12 cellular contexts compared by ENCODE assay signal in genomic region chr4:81260443-81261102, GRCh38. TPM values are rescaled to one million over a fixed set of nuclear protein-coding genes. Genes with fewer than 3 reads are reported as not detected.
A peak's percentile ranks its signal among the peaks of the same experiment; 100 is the strongest.
DNase-seq lines count a peak whose midpoint lies in the region; ATAC-seq, FAIRE-seq and TF ChIP-seq lines count a peak whose summit lies in the region.
"Had no signal": no experiment of that assay in that cellular context is flagged by ENCODE, and none has a peak within 500 bp of the region (broad histone marks: within the 10 kb centered on the region; RNA-seq: fewer than 3 reads in every experiment).

No MANE protein-coding gene starts in this region.

- SMC1A ChIA-PET in GM12878 (lab: Charles Lee; ENCODE audit: uncharacterized antibody, unreplicated experiment): interaction anchor here (1.1 to 4.5 kb wide), 4 partner anchors 81 to 898 kb away, joined by 3 to 15 read pairs (median 5); no protein-coding TSS in a partner anchor

- FAIRE-seq in D721Med (lab: Jason Lieb, UNC) (no peak), GM12878 (lab: Jason Lieb, UNC) (no peak)

- no peak overlapping the region for H3K9ac ChIP-seq in GM12878 (ENCODE audit: control insufficient read depth, insufficient read depth, low read length)

- H3K27me3 ChIP-seq in GM12878 (replicated peaks in 1 of 2; ENCODE audit: control insufficient read depth in 2 of 2, insufficient read depth in 2 of 2, low read length in 1 of 2) (no peaks in the 10 kb centered on the region), lower lobe of right lung (ENCODE audit: low read depth) (no peaks in the 10 kb centered on the region), vagina (no peaks in the 10 kb centered on the region)
- H3K27me3 ChIP-seq: SJSA1 had no signal

- no peak overlapping the region for H3K4me3 ChIP-seq in GM12878
- H3K4me3 ChIP-seq in lower lobe of right lung: no peak overlapping the region
- H3K4me3 ChIP-seq in vagina: no peak overlapping the region
- H3K4me3 ChIP-seq: SJSA1 had no signal

- CTCF ChIA-PET in GM12878 (lab: Yijun Ruan, JAX): interaction anchor here (0.7 to 5.9 kb wide), 7 partner anchors 11 to 898 kb away, joined by 3 to 36 read pairs (median 3); no protein-coding TSS in a partner anchor

- no peaks in the 10 kb centered on the region for H3K4me1 ChIP-seq in GM12878 (ENCODE audit: control insufficient read depth, insufficient read depth, low read length)
- H3K4me1 ChIP-seq in lower lobe of right lung: no peaks in the 10 kb centered on the region
- H3K4me1 ChIP-seq in vagina: no peaks in the 10 kb centered on the region

- TF ChIP-seq CTCF in D721Med (IDR thresholded peaks at IDR 0.05; ENCODE audit: insufficient read depth, missing control alignments) (peak; percentile 26), GM12878 (IDR thresholded peaks at IDR 0.05 in 2 of 3, conservative IDR thresholded peaks at IDR 0.05 in 1 of 3; ENCODE audit: control insufficient read depth in 2 of 3, extremely low read depth in 1 of 3, insufficient read depth in 1 of 3, low read depth in 3 of 3, low read length in 3 of 3) (peak; percentile 16 to 30 (median 28); a peak in 4 of 6 replicates), lower lobe of right lung (IDR thresholded peaks at IDR 0.05) (peak; percentile 22), vagina (IDR thresholded peaks at IDR 0.05) (no peak)

- in situ Hi-C loops in GM12878 (cut with MboI): no loop called here

- H4K20me1 ChIP-seq in GM12878 (ENCODE audit: control insufficient read depth, insufficient read depth): no peaks in the 10 kb centered on the region

- H3K4me2 ChIP-seq in GM12878 (ENCODE audit: control insufficient read depth, insufficient read depth): no peak overlapping the region

- WGBS in GM12878 (ENCODE audit: insufficient coverage, insufficient replicate concordance, low lambda C conversion rate, missing lambda C conversion rate): 37% methylated on average over 10 of the region's 10 CpGs

- peak; percentile 46 for ATAC-seq in GM12878
- peak; percentile 31 to 41 for ATAC-seq in lower lobe of right lung
- no peak for ATAC-seq in left lobe of liver
- ATAC-seq: activated CD8-positive, alpha-beta T cell treated with anti-CD3 and anti-CD28 coated beads, Interleukin-2, amount 10 ng/mL, durations not matched to agents 7 days and 5 days; esophagus mucosa had no signal

- intact Hi-C loops in GM12878 (cut with micrococcal nuclease; ENCODE audit: unreplicated experiment) (loop anchor here (5.0 to 10.0 kb wide), 2 partner anchors 193 to 896 kb away; no protein-coding TSS in a partner anchor), lower lobe of right lung (cut with DNase I) (no loop called here), posterior vena cava (cut with DNase I) (no loop called here), vagina (cut with DNase I) (no loop called here)

- TF ChIP-seq RAD21 in GM12878 (IDR thresholded peaks at IDR 0.05; ENCODE audit: insufficient read depth, low read depth, low read length): 0 out of 2 replicates have a peak, but pooled peaks have one; percentile 3

- TF ChIP-seq EP300 in GM12878 (IDR thresholded peaks at IDR 0.05; ENCODE audit: borderline replicate concordance in 1 of 2, control insufficient read depth in 1 of 2, low read depth in 2 of 2, low read length in 2 of 2): no peak

- no TSS peak for BruUV-seq in GM12878 (replicated peaks; lab: Mats Ljungman, UMichigan)

- RAD21 ChIA-PET in GM12878 (lab: Charles Lee; ENCODE audit: unreplicated experiment): interaction anchor here (1.6 kb wide), 1 partner anchor 190 kb away, joined by 6 read pairs; no protein-coding TSS in a partner anchor

- no peak overlapping the region for H2AFZ ChIP-seq in GM12878 (ENCODE audit: control insufficient read depth, low read depth, low read length)

- no peaks in the 10 kb centered on the region for H3K79me2 ChIP-seq in GM12878 (ENCODE audit: control insufficient read depth, insufficient read depth, low read length)

- H3K9me3 ChIP-seq in GM12878 (replicated peaks; ENCODE audit: control insufficient read depth, insufficient read depth, low read length) (no peaks in the 10 kb centered on the region), lower lobe of right lung (no peaks in the 10 kb centered on the region), vagina (no peaks in the 10 kb centered on the region)
- H3K9me3 ChIP-seq: SJSA1 had no signal

- POLR2A ChIA-PET in GM12878 (lab: Charles Lee): no interaction called here

- TF ChIP-seq POLR2A in GM12878 (IDR thresholded peaks at IDR 0.05; ENCODE audit: low read depth, low read length) (no peak), vagina (IDR thresholded peaks at IDR 0.05) (no peak)

- H3K27ac ChIP-seq in GM12878 (ENCODE audit: control insufficient read depth, insufficient read depth): no peak overlapping the region
- no peak overlapping the region for H3K27ac ChIP-seq in lower lobe of right lung
- no peak overlapping the region for H3K27ac ChIP-seq in vagina
- H3K27ac ChIP-seq: SJSA1 had no signal

- DNase-seq in D721Med (ENCODE audit: insufficient read length, low spot score) (no peak), HT1080 (ENCODE audit: low read depth) (peak; percentile 11), GM12878 (ENCODE audit: low read depth, low spot score) (no peak), lower lobe of right lung (no peak), posterior vena cava (ENCODE audit: low spot score) (no peak), left lobe of liver (ENCODE audit: low spot score) (no peak), activated T-cell treated with anti-CD3 and anti-CD28 coated beads for 4 hours (no peak), vagina (ENCODE audit: extremely low spot score in 2 of 2) (no peak)
- DNase-seq: activated CD8-positive, alpha-beta T cell treated with anti-CD3 and anti-CD28 coated beads, Interleukin-2, amount 10 ng/mL, durations not matched to agents 7 days and 5 days; midbrain had no signal

- no peaks in the 10 kb centered on the region for H3K36me3 ChIP-seq in GM12878 (ENCODE audit: control insufficient read depth in 2 of 2, insufficient read depth in 2 of 2, low read length in 1 of 2)
- H3K36me3 ChIP-seq in lower lobe of right lung: no peaks in the 10 kb centered on the region
- H3K36me3 ChIP-seq in vagina: no peaks in the 10 kb centered on the region
- H3K36me3 ChIP-seq: SJSA1 had no signal

TF ChIP-seq in GM12878, 131 proteins besides CTCF, POLR2A, EP300 and RAD21 (continues in another document):
- no peak for TF ChIP-seq RCOR1 (conservative IDR thresholded peaks at IDR 0.05; ENCODE audit: low read depth, low read length)
- no peak for TF ChIP-seq ELK1 (IDR thresholded peaks at IDR 0.05; ENCODE audit: low read depth, low read length)
- no peak for TF ChIP-seq ZBTB11 (CRISPR knock-in tag; IDR thresholded peaks at IDR 0.05)

RNA-seq across cellular contexts. Expression of gene PRKG2, which starts 45.6 kb away (rescaled TPM):
- total RNA-seq in HT1080 (2014; rRNA removed; shearing (Covaris generic)): 0.05 TPM in 1 of 2 replicates, not detected in the other
- 0.12 and 0.44 TPM in 2 replicates for polyA plus RNA-seq in HT1080 (2015; cell fraction: cytosol; rRNA removed)
- polyA plus RNA-seq in HT1080 (2015; cell fraction: nucleus; rRNA removed): 0.06 and 0.18 TPM in 2 replicates
- not detected in 2 replicates for total RNA-seq in GM12878 (2013; cell fraction: nucleolus; rRNA removed)
- total RNA-seq in GM12878 (2014; rRNA removed) (not detected in 2 replicates), GM12878 (2014; rRNA removed; fragmentation: Illumina TruSeq; extraction: Trizol) (not detected in 2 replicates), GM12878 (2021) (not detected in 2 replicates), lower lobe of right lung (6.4 TPM), posterior vena cava (1 to 10 TPM in 1 of 2 donors, under 1 TPM in 1; 0.86 to 2.2 TPM), left lobe of liver (not detected), vagina (0.49 TPM)
- not detected for polyA plus RNA-seq in GM12878 (2011; ENCODE audit: low read depth)
- polyA plus RNA-seq in GM12878 (2011; rRNA removed) (not detected in 2 replicates), GM12878 (2014; fragmentation: Illumina TruSeq; extraction: Trizol) (not detected in 2 replicates), GM12878 (2014; fragmentation: Nextera tagmentation; extraction: Ambion mirVana) (not detected), GM12878 (2014; rRNA removed) (not detected in 2 replicates), GM12878 (2016; fragmentation: Nextera tagmentation; extraction: Ambion mirVana) (not detected)
- polyA plus RNA-seq in GM12878 (2011; cell fraction: cytosol; rRNA removed): not detected in 2 replicates
- polyA plus RNA-seq in GM12878 (2011; cell fraction: nucleus; rRNA removed): not detected in 2 replicates
- 0.10 TPM in 1 of 2 replicates, not detected in the other for polyA plus RNA-seq in GM12878 (2012)
- not detected in 2 replicates for polyA minus RNA-seq in GM12878 (2011; rRNA and poly(A)+ RNA removed)
- polyA minus RNA-seq in GM12878 (2011; cell fraction: cytosol; rRNA and poly(A)+ RNA removed): not detected in 2 replicates
- not detected in 2 replicates for polyA minus RNA-seq in GM12878 (2011; cell fraction: nucleus; rRNA and poly(A)+ RNA removed)

Comparison
In these comparisons a context has a peak if more than half of its experiments do, and no peak if none do; other contexts are left out.
1. CTCF ChIP-seq: peak in D721Med (single experiment), GM12878 (3 of 3) and lower lobe of right lung (single experiment); none in vagina (0 of 3).